Comparison of ENCODE assay signal across 8 cellular contexts in genomic region chr20:31721408-31722332, GRCh38. TPM values are rescaled to one million over a fixed set of nuclear protein-coding genes. Genes with fewer than 3 reads are reported as not detected.
DNase-seq lines count a peak whose midpoint lies in the region; ATAC-seq and TF ChIP-seq lines count a peak whose summit lies in the region.

No MANE protein-coding gene starts in this region.

- TF ChIP-seq CTCF in AG10803 (conservative IDR thresholded peaks at IDR 0.05; ENCODE audit: low read length): no peak

- no peaks in the 10 kb centered on the region for H3K9me3 ChIP-seq in Karpas-422 (ENCODE audit: low read length)

- peak overlapping the region; percentile 84 for H3K4me3 ChIP-seq in AG10803 (ENCODE audit: low read length)
- H3K4me3 ChIP-seq in Karpas-422 (ENCODE audit: low read length): peak overlapping the region; percentile 86
- peak overlapping the region; percentile 82 for H3K4me3 ChIP-seq in iPS-11a (ENCODE audit: low read depth, low read length)

- H3K9me3 Mint-ChIP-seq in activated naive CD8-positive, alpha-beta T cell treated with anti-CD3 and anti-CD28 coated beads for 36 hours: no peaks in the 10 kb centered on the region

- no peaks in the 10 kb centered on the region for H3K27me3 ChIP-seq in Karpas-422 (ENCODE audit: low read length)

- peaks cover 56% of the 10 kb centered on the region for H3K4me1 ChIP-seq in Karpas-422 (ENCODE audit: low read length)

- no peaks in the 10 kb centered on the region for H3K9me2 ChIP-seq in Karpas-422 (replicated peaks; ENCODE audit: insufficient read depth, low read length)

- peak overlapping the region; percentile 94 for H3K4me2 ChIP-seq in Karpas-422 (ENCODE audit: low read depth, low read length, poor library complexity, severe bottlenecking)

- peaks cover 19% of the 10 kb centered on the region for H3K4me1 Mint-ChIP-seq in activated naive CD8-positive, alpha-beta T cell treated with anti-CD3 and anti-CD28 coated beads for 36 hours

- DNase-seq in AG10803 (ENCODE audit: low read depth): no peak
- DNase-seq in Karpas-422: peak; percentile 45
- DNase-seq in activated naive CD8-positive, alpha-beta T cell treated with anti-CD3 and anti-CD28 coated beads for 36 hours: peak; percentile 34
- DNase-seq in stimulated activated CD4-positive, alpha-beta T cell treated with anti-CD3 and anti-CD28 coated beads, Interleukin-2, amount 100 ng/mL, for 24 hours: peak; percentile 42 to 44
- no peak for DNase-seq in AG08395 (ENCODE audit: low spot score)

- peak overlapping the region; percentile 97 for H3K27ac Mint-ChIP-seq in activated naive CD8-positive, alpha-beta T cell treated with anti-CD3 and anti-CD28 coated beads for 36 hours

- peak overlapping the region; percentile 97 for H3K9ac ChIP-seq in Karpas-422 (ENCODE audit: low read length)

- ATAC-seq in GM19023 (IDR thresholded peaks at IDR 0.05; ENCODE audit: unreplicated experiment) (no peak), GM18861 (IDR thresholded peaks at IDR 0.05; ENCODE audit: unreplicated experiment) (no peak)

- H3K36me3 Mint-ChIP-seq in activated naive CD8-positive, alpha-beta T cell treated with anti-CD3 and anti-CD28 coated beads for 36 hours: peaks cover 55% of the 10 kb centered on the region

- H4K20me1 ChIP-seq in Karpas-422 (ENCODE audit: insufficient read depth, low read depth, low read length): no peaks in the 10 kb centered on the region

- peak overlapping the region; percentile 95 for H3K4me3 Mint-ChIP-seq in activated naive CD8-positive, alpha-beta T cell treated with anti-CD3 and anti-CD28 coated beads for 36 hours

- peaks cover 15% of the 10 kb centered on the region for H3K36me3 ChIP-seq in Karpas-422 (ENCODE audit: insufficient read depth, low read length)

- peak overlapping the region; percentile 94 for H3K27ac ChIP-seq in Karpas-422 (ENCODE audit: low read length)

- H2AFZ ChIP-seq in Karpas-422 (ENCODE audit: low read length): no peak overlapping the region

- H3K27me3 Mint-ChIP-seq in activated naive CD8-positive, alpha-beta T cell treated with anti-CD3 and anti-CD28 coated beads for 36 hours: no peaks in the 10 kb centered on the region

- H3K79me2 ChIP-seq in Karpas-422 (ENCODE audit: low read length): peaks cover 61% of the 10 kb centered on the region

RNA-seq across cellular contexts. Expression of gene BCL2L1, which starts 1.0 kb away (rescaled TPM):
- total RNA-seq in Karpas-422 (2014; rRNA removed; shearing (Covaris generic); ENCODE audit: low replicate concordance): 41.0 and 56.1 TPM in 2 replicates
- 100 to 1,000 TPM; 196 to 206 TPM for total RNA-seq in activated naive CD8-positive, alpha-beta T cell treated with anti-CD3 and anti-CD28 coated beads for 36 hours

RNA-seq across cellular contexts. Expression of gene TPX2, which starts 17.4 kb away (rescaled TPM):
- total RNA-seq in Karpas-422 (2014; rRNA removed; shearing (Covaris generic); ENCODE audit: low replicate concordance): 54.0 and 55.5 TPM in 2 replicates
- 100 to 1,000 TPM; 111 TPM for total RNA-seq in activated naive CD8-positive, alpha-beta T cell treated with anti-CD3 and anti-CD28 coated beads for 36 hours

Comparison
In these comparisons a context has a peak if more than half of its experiments do, and no peak if none do; other contexts are left out.
1. DNase-seq: peak in Karpas-422 (single experiment), activated naive CD8-positive, alpha-beta T cell treated with anti-CD3 and anti-CD28 coated beads for 36 hours (single experiment) and stimulated activated CD4-positive, alpha-beta T cell treated with anti-CD3 and anti-CD28 coated beads, Interleukin-2, amount 100 ng/mL, for 24 hours (2 of 2); none in AG10803 (single experiment) and AG08395 (single experiment).
2. Peak in every context shown above with its lines, with median percentiles within 50 percentile points of each other: H3K4me3 ChIP-seq.